ENCODE assay signal across 1 cellular context in the genomic region with DNA sequence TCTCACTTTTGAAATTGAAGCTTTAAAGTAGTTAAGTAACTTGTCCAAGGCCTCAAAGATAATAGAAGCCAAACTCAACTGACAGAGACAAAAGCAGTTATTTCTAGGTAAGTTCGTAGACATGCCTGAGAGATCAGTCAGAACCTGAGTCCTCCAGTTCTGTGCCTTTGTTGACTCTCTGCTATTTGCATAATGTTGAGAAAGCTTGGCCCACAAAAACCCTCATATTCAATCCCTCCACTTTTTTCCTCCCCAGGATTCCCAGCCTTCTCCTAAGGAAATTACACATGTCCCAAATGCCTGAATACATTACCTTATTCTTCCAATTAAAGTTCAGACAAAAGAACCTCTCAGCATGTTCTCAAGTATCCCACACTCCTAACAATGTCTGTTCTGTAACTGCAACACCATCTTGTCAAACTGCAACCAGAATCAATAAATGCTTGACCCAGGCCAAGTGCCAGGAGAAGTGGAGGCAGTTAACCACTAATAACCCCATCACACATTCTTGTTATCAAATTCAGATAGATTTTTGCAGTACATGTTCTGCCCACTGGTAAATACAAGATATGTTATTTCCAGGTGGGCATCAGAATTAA.
TF ChIP-seq lines count a peak whose summit lies in the region.

No MANE protein-coding gene starts in this region.

TF ChIP-seq in H1, 55 proteins besides CTCF, POLR2A, EP300 and RAD21 (continued from another document):
- TF ChIP-seq GTF2F1 (IDR thresholded peaks at IDR 0.05; ENCODE audit: borderline replicate concordance, low read depth, low read length) (no peak), POLR2AphosphoS5 (IDR thresholded peaks at IDR 0.05; ENCODE audit: low read depth, low read length) (no peak)
TF ChIP-seq in H1: peak in this region for 0.
